ENCODE assay signal across 11 cellular contexts in the genomic region with DNA sequence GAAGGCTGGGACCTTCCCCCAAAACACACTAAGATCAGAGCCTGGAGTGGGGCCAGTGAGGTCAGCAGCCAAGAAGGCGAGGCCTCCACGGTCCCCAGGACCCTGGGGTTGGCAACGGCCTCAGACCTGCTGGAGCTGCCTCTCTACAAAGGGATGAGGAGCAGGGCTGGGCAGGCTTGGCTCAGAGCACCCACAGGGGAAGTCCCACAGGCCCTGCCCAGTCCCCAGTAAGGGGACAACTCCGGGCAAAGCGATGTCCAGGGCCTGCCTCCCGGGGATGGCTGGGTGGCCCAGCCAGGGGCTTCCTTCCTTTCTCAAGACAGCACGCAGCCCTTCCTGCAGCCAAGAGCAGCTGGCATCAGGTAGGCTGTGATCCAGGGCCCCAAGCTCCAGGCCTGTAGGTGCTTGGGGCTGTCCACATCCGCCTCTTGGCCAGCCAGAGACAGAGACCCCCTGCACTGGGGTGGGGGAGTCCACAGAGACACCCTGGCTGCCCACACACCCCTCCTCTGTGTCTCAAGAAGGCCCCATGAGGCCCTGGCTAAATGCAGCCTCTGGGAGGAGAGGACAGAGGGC. TPM values are rescaled to one million over a fixed set of nuclear protein-coding genes. Genes with fewer than 3 reads are reported as not detected.
DNase-seq lines count a peak whose midpoint lies in the region; ATAC-seq and TF ChIP-seq lines count a peak whose summit lies in the region.
"Had no signal": no experiment of that assay in that cellular context is flagged by ENCODE, and none has a peak within 500 bp of the region (broad histone marks: within the 10 kb centered on the region; RNA-seq: fewer than 3 reads in every experiment).

No MANE protein-coding gene starts in this region.

- CTCF ChIA-PET in RWPE1 (lab: Yijun Ruan, JAX) = interaction anchor here (0.6 kb wide), 1 partner anchor 355 kb away, joined by 3 read pairs; no protein-coding TSS in a partner anchor
- CTCF ChIA-PET in mammary epithelial cell (lab: Charles Lee; ENCODE audit: low non-redundant PET) = no interaction called here

- peaks cover 94% of the 10 kb centered on the region for H3K36me3 Mint-ChIP-seq in effector memory CD8-positive, alpha-beta T cell (ENCODE audit: insufficient read depth)

- H3K27me3 Mint-ChIP-seq in effector memory CD8-positive, alpha-beta T cell = no peaks in the 10 kb centered on the region

- H3K36me3 ChIP-seq in mammary epithelial cell (ENCODE audit: insufficient read depth, low read length) (no peaks in the 10 kb centered on the region), right lobe of liver (peaks cover 0 to 15% (median 0%) of the 10 kb centered on the region in 4 donors), stomach smooth muscle (ENCODE audit: control insufficient read depth in 2 of 2, insufficient read depth in 2 of 2, low read length in 2 of 2) (peaks cover 12 to 18% of the 10 kb centered on the region in 2 donors), smooth muscle cell (ENCODE audit: low read depth) (no peaks in the 10 kb centered on the region)

- dilution Hi-C loops in mammary epithelial cell (cut with HindIII; ENCODE audit: low sequenced_read_pairs) = no loop called here

- peak; percentile 9 to 37 (median 21) for ATAC-seq in right lobe of liver
- ATAC-seq in effector memory CD8-positive, alpha-beta T cell (replicated peaks) = no peak

- H3K4me1 ChIP-seq in mammary epithelial cell (ENCODE audit: insufficient read depth, low read length) (peaks cover 29% of the 10 kb centered on the region), right lobe of liver (peaks cover 0 to 26% (median 3%) of the 10 kb centered on the region in 4 donors), stomach smooth muscle (ENCODE audit: control insufficient read depth, insufficient read depth, low read length) (peaks cover 73% of the 10 kb centered on the region), smooth muscle cell (ENCODE audit: low read depth) (peaks cover 8% of the 10 kb centered on the region)

- peak overlapping the region in 1 of 2 donors; percentile 93 for H3K27ac Mint-ChIP-seq in effector memory CD8-positive, alpha-beta T cell

- H3K79me2 ChIP-seq in mammary epithelial cell (ENCODE audit: insufficient read depth, low read length) (peaks cover 38% of the 10 kb centered on the region), smooth muscle cell (ENCODE audit: low read depth) (peaks cover 53% of the 10 kb centered on the region)

- in situ Hi-C loops in mammary epithelial cell (cut with MboI; ENCODE audit: low sequenced_read_pairs in 2 of 2) = no loop called here

- TF ChIP-seq CTCF in RWPE1 (conservative IDR thresholded peaks at IDR 0.05; ENCODE audit: low read depth) (no peak), mammary epithelial cell (conservative IDR thresholded peaks at IDR 0.05 in 1 of 2, IDR thresholded peaks at IDR 0.05 in 1 of 2; ENCODE audit: extremely low read depth in 1 of 2, insufficient read depth in 1 of 2, low read depth in 1 of 2, low read length in 2 of 2) (no peak), right lobe of liver (IDR thresholded peaks at IDR 0.05) (no peak), smooth muscle cell (IDR thresholded peaks at IDR 0.05; ENCODE audit: borderline replicate concordance, insufficient read depth, poor library complexity, severe bottlenecking) (no peak)

- 23% methylated on average over 6 of the region's 8 CpGs for whole genome bisulfite sequencing in mammary epithelial cell (ENCODE audit: low coverage, missing lambda C conversion rate)
- WGBS in right lobe of liver (ENCODE audit: insufficient coverage, low coverage, low lambda C conversion rate, missing lambda C conversion rate) = no CpG with 5 or more reads among the region's 8 CpGs
- 92% methylated on average over 8 of the region's 8 CpGs for WGBS in smooth muscle cell (ENCODE audit: low lambda C conversion rate)

- no peak overlapping the region for H3K4me3 ChIP-seq in mammary epithelial cell (replicated peaks in 1 of 3; ENCODE audit: insufficient read depth in 1 of 3, low read depth in 2 of 3, low read length in 3 of 3)
- no peak overlapping the region for H3K4me3 ChIP-seq in right lobe of liver
- H3K4me3 ChIP-seq in stomach smooth muscle (ENCODE audit: low read length in 2 of 2) = peak overlapping the region in 1 of 2 donors; percentile 49
- H3K4me3 ChIP-seq in smooth muscle cell = no peak overlapping the region

- peak overlapping the region in 1 of 2 donors; percentile 10 for H3K4me3 Mint-ChIP-seq in effector memory CD8-positive, alpha-beta T cell

- H4K20me1 ChIP-seq in mammary epithelial cell (ENCODE audit: insufficient read depth, low read length) (no peaks in the 10 kb centered on the region), smooth muscle cell (ENCODE audit: low read depth) (peaks cover 100% of the 10 kb centered on the region)

- DNase-seq in RWPE1 (ENCODE audit: low spot score) = no peak
- no peak for DNase-seq in mammary epithelial cell
- DNase-seq in right lobe of liver = peak; percentile 20 to 53 (median 47)
- no peak for DNase-seq in hepatic stellate cell (ENCODE audit: low spot score)
- no peak for DNase-seq in smooth muscle cell (lab: John Stamatoyannopoulos, UW; ENCODE audit: unreplicated experiment)
- DNase-seq in effector memory CD8-positive, alpha-beta T cell = no peak
- no peak for DNase-seq in iPS-NIHi7 (ENCODE audit: extremely low spot score)
- DNase-seq: cortex of kidney, NCI-H2171 treated with DMSO at 0.1 percent for 48 hours, retina had no signal

- no peaks in the 10 kb centered on the region for H3K9me3 ChIP-seq in mammary epithelial cell (replicated peaks; ENCODE audit: insufficient read depth, low read length)
- no peaks in the 10 kb centered on the region for H3K9me3 ChIP-seq in right lobe of liver
- H3K9me3 ChIP-seq in stomach smooth muscle (ENCODE audit: control insufficient read depth in 2 of 2, low read length in 2 of 2) = no peaks in the 10 kb centered on the region
- H3K9me3 ChIP-seq in smooth muscle cell (replicated peaks; ENCODE audit: low read depth) = no peaks in the 10 kb centered on the region

- intact Hi-C loops in mammary epithelial cell (cut with micrococcal nuclease) = no loop called here
- intact Hi-C loops in right lobe of liver (cut with DNase I) = no loop called here

- no peak for TF ChIP-seq POLR2A in right lobe of liver (IDR thresholded peaks at IDR 0.05)

- peak overlapping the region; percentile 91 for H3K27ac ChIP-seq in RWPE1
- H3K27ac ChIP-seq in mammary epithelial cell (ENCODE audit: insufficient read depth, low read depth, low read length) = no peak overlapping the region
- peak overlapping the region in 2 of 3 donors; percentile 47 to 57 for H3K27ac ChIP-seq in right lobe of liver
- peak overlapping the region; percentile 80 for H3K27ac ChIP-seq in stomach smooth muscle (ENCODE audit: low read length)
- H3K27ac ChIP-seq in smooth muscle cell (ENCODE audit: low read depth) = no peak overlapping the region

- no TSS peak for BruUV-seq in mammary epithelial cell (replicated peaks; lab: Mats Ljungman, UMichigan)

- peaks cover 16 to 19% of the 10 kb centered on the region in 2 donors for H3K4me1 Mint-ChIP-seq in effector memory CD8-positive, alpha-beta T cell (ENCODE audit: low read depth in 2 of 2)

- POLR2A ChIA-PET in RWPE1 (lab: Yijun Ruan, JAX; ENCODE audit: low non-redundant PET) = no interaction called here

- H3K27me3 ChIP-seq in mammary epithelial cell (ENCODE audit: insufficient read depth, low read length) = no peaks in the 10 kb centered on the region
- no peaks in the 10 kb centered on the region for H3K27me3 ChIP-seq in right lobe of liver
- H3K27me3 ChIP-seq in stomach smooth muscle (ENCODE audit: control insufficient read depth in 1 of 2, insufficient read depth in 2 of 2, low read length in 2 of 2) = no peaks in the 10 kb centered on the region
- H3K27me3 ChIP-seq in smooth muscle cell (ENCODE audit: low read depth) = no peaks in the 10 kb centered on the region

- H2AFZ ChIP-seq in mammary epithelial cell (ENCODE audit: low read depth, low read length) (no peak overlapping the region), smooth muscle cell (ENCODE audit: low read depth) (no peak overlapping the region)

- H3K9ac ChIP-seq in mammary epithelial cell (ENCODE audit: insufficient read depth, low read length) (no peak overlapping the region), stomach smooth muscle (ENCODE audit: low read length in 2 of 2) (peak overlapping the region; percentile 33 to 47), smooth muscle cell (ENCODE audit: low read depth) (no peak overlapping the region)

- no peaks in the 10 kb centered on the region for H3K9me3 Mint-ChIP-seq in effector memory CD8-positive, alpha-beta T cell

- H3K4me2 ChIP-seq in mammary epithelial cell (ENCODE audit: insufficient read depth, low read depth, low read length) (peak overlapping the region; percentile 21), smooth muscle cell (no peak overlapping the region)

- no peaks in the 10 kb centered on the region for H3F3A ChIP-seq in smooth muscle cell (ENCODE audit: low read depth)

RNA-seq across cellular contexts. Expression of a gene that starts 5.7 kb away (rescaled TPM):
- 10 to 100 TPM; 26.0 to 36.8 TPM for total RNA-seq in mammary epithelial cell
- polyA plus RNA-seq in mammary epithelial cell = 17.8 TPM
- polyA minus RNA-seq in mammary epithelial cell = 12.4 TPM
- 10 to 100 TPM; 17.8 to 23.0 (median 19.7) TPM for total RNA-seq in right lobe of liver
- total RNA-seq in smooth muscle cell = 26.8 and 28.2 TPM in 2 replicates
- 81.8 and 87.6 TPM in 2 replicates for polyA plus RNA-seq in smooth muscle cell

RNA-seq across cellular contexts. Expression of a gene that starts 14.3 kb away (rescaled TPM):
- total RNA-seq in mammary epithelial cell (10 to 100 TPM in 1 of 2 donors, 1 to 10 TPM in 1; 9.2 to 12.8 TPM), right lobe of liver (1 to 10 TPM; 3.5 to 5.1 (median 4.6) TPM), smooth muscle cell (15.1 and 16.2 TPM in 2 replicates)
- polyA plus RNA-seq in mammary epithelial cell (4.2 TPM), smooth muscle cell (8.7 and 13.4 TPM in 2 replicates)
- polyA minus RNA-seq in mammary epithelial cell = 3.5 TPM

RNA-seq across cellular contexts. Expression of a gene that starts 14.3 kb away (rescaled TPM):
- under 1 TPM; 0.42 to 0.83 TPM for total RNA-seq in mammary epithelial cell
- 0.18 TPM for polyA plus RNA-seq in mammary epithelial cell
- not detected for polyA minus RNA-seq in mammary epithelial cell
- total RNA-seq in right lobe of liver = 1 to 10 TPM in 4 of 6 experiments, under 1 TPM in 2; 0.87 to 2.5 (median 1.4) TPM
- total RNA-seq in smooth muscle cell = 0.63 and 3.0 TPM in 2 replicates
- polyA plus RNA-seq in smooth muscle cell = 0.35 and 2.0 TPM in 2 replicates

Comparison
In these comparisons a context has a peak if more than half of its experiments do, and no peak if none do; other contexts are left out.
1. DNase-seq: peak in right lobe of liver (3 of 3); none in RWPE1 (single experiment), mammary epithelial cell (single experiment), hepatic stellate cell (single experiment), smooth muscle cell (single experiment), effector memory CD8-positive, alpha-beta T cell (0 of 3) and iPS-NIHi7 (single experiment).
2. H3K27ac ChIP-seq: peak in RWPE1 (single experiment), right lobe of liver (2 of 3) and stomach smooth muscle (single experiment); none in mammary epithelial cell (single experiment) and smooth muscle cell (single experiment).
3. H3K9ac ChIP-seq: peak in stomach smooth muscle (2 of 2); none in mammary epithelial cell (single experiment) and smooth muscle cell (single experiment).